1 cellular context compared by ENCODE assay signal in the genomic region with DNA sequence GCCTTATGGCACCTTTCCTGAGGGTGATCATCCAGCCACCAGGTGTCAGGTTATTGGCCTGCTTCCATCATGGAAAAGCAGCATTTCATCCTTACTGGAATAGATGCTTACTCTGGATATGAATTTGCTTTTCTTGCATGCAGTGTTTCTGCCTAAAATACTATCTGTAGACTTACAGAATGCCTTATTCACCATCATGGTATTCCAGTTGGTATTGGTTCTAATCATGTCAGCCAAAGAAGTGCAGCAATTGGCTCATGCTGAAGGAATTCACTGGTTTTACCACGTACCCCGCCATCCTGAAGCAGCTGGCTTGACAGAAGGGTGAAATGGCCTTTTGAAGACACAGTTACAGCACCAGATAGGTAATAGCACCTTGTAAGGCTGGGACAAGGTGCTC.
TF ChIP-seq lines count a peak whose summit lies in the region.

No MANE protein-coding gene starts in this region.

TF ChIP-seq in GM23338, 12 proteins besides CTCF, POLR2A, EP300 and RAD21 (continued from another document):
- TF ChIP-seq, protein P1, sequence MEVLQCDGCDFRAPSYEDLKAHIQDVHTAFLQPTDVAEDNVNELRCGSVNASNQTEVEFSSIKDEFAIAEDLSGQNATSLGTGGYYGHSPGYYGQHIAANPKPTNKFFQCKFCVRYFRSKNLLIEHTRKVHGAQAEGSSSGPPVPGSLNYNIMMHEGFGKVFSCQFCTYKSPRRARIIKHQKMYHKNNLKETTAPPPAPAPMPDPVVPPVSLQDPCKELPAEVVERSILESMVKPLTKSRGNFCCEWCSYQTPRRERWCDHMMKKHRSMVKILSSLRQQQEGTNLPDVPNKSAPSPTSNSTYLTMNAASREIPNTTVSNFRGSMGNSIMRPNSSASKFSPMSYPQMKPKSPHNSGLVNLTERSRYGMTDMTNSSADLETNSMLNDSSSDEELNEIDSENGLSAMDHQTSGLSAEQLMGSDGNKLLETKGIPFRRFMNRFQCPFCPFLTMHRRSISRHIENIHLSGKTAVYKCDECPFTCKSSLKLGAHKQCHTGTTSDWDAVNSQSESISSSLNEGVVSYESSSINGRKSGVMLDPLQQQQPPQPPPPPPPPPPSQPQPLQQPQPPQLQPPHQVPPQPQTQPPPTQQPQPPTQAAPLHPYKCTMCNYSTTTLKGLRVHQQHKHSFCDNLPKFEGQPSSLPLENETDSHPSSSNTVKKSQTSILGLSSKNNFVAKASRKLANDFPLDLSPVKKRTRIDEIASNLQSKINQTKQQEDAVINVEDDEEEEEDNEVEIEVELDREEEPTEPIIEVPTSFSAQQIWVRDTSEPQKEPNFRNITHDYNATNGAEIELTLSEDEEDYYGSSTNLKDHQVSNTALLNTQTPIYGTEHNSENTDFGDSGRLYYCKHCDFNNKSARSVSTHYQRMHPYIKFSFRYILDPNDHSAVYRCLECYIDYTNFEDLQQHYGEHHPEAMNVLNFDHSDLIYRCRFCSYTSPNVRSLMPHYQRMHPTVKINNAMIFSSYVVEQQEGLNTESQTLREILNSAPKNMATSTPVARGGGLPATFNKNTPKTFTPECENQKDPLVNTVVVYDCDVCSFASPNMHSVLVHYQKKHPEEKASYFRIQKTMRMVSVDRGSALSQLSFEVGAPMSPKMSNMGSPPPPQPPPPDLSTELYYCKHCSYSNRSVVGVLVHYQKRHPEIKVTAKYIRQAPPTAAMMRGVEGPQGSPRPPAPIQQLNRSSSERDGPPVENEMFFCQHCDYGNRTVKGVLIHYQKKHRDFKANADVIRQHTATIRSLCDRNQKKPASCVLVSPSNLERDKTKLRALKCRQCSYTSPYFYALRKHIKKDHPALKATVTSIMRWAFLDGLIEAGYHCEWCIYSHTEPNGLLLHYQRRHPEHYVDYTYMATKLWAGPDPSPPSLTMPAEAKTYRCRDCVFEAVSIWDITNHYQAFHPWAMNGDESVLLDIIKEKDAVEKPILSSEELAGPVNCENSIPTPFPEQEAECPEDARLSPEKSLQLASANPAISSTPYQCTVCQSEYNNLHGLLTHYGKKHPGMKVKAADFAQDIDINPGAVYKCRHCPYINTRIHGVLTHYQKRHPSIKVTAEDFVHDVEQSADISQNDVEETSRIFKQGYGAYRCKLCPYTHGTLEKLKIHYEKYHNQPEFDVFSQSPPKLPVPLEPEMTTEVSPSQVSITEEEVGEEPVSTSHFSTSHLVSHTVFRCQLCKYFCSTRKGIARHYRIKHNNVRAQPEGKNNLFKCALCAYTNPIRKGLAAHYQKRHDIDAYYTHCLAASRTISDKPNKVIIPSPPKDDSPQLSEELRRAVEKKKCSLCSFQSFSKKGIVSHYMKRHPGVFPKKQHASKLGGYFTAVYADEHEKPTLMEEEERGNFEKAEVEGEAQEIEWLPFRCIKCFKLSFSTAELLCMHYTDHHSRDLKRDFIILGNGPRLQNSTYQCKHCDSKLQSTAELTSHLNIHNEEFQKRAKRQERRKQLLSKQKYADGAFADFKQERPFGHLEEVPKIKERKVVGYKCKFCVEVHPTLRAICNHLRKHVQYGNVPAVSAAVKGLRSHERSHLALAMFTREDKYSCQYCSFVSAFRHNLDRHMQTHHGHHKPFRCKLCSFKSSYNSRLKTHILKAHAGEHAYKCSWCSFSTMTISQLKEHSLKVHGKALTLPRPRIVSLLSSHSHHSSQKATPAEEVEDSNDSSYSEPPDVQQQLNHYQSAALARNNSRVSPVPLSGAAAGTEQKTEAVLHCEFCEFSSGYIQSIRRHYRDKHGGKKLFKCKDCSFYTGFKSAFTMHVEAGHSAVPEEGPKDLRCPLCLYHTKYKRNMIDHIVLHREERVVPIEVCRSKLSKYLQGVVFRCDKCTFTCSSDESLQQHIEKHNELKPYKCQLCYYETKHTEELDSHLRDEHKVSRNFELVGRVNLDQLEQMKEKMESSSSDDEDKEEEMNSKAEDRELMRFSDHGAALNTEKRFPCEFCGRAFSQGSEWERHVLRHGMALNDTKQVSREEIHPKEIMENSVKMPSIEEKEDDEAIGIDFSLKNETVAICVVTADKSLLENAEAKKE (CRISPR knock-in tag; IDR thresholded peaks at IDR 0.05): no peak
- TF ChIP-seq POLR2AphosphoS5 (IDR thresholded peaks at IDR 0.05; ENCODE audit: low read depth) (no peak), NANOG (IDR thresholded peaks at IDR 0.05; ENCODE audit: borderline replicate concordance) (no peak), EZH2 (IDR thresholded peaks at IDR 0.05; ENCODE audit: low read depth, unreplicated experiment) (no peak), ETS1 (IDR thresholded peaks at IDR 0.05) (no peak), JUNB (IDR thresholded peaks at IDR 0.05; ENCODE audit: unreplicated experiment) (no peak)
